ENCODE assay signal across 3 cellular contexts in the genomic region with DNA sequence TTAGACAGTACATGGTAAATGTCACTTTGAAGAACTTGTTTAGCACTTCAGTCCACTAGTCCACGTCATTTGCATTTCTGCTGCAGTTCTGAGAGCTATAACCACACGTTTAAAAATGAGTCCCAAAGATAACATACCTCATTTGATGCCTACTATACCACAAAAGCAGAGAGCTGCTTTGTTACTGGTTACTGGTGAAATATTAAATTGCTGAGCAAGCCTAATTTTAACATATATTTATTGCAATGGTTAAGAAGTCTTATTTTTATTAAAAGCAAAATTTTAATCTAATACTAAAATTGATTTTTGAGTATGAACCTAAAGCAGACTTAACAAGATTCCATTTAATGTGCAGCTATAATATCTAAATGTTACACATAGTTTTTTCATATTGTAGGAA.
A peak's percentile ranks its signal among the peaks of the same experiment; 100 is the strongest.
TF ChIP-seq lines count a peak whose summit lies in the region.

No MANE protein-coding gene starts in this region.

TF ChIP-seq in HepG2, 621 proteins besides CTCF, POLR2A, EP300 and RAD21:
- peak; percentile 58 for TF ChIP-seq MAFF (IDR thresholded peaks at IDR 0.05; ENCODE audit: low read depth, low read length)
- TF ChIP-seq MAFK (conservative IDR thresholded peaks at IDR 0.05 in 1 of 2, IDR thresholded peaks at IDR 0.05 in 1 of 2; ENCODE audit: low read length in 2 of 2), result peak; percentile 45 to 72
- TF ChIP-seq RELA (CRISPR knock-in tag; IDR thresholded peaks at IDR 0.05), result no peak
TF ChIP-seq in HepG2: peak in this region for 2.

TF ChIP-seq in A549, 52 proteins besides CTCF, POLR2A, EP300 and RAD21:
- TF ChIP-seq, protein P1, sequence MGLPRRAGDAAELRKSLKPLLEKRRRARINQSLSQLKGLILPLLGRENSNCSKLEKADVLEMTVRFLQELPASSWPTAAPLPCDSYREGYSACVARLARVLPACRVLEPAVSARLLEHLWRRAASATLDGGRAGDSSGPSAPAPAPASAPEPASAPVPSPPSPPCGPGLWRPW (IDR thresholded peaks at IDR 0.05), result no peak
- TF ChIP-seq FOSB (CRISPR knock-in tag; IDR thresholded peaks at IDR 0.05) (no peak), HOXA7 (CRISPR knock-in tag; IDR thresholded peaks at IDR 0.05) (no peak), MAFK (IDR thresholded peaks at IDR 0.05; ENCODE audit: partially characterized antibody) (peak; percentile 33)
- TF ChIP-seq, protein P2, sequence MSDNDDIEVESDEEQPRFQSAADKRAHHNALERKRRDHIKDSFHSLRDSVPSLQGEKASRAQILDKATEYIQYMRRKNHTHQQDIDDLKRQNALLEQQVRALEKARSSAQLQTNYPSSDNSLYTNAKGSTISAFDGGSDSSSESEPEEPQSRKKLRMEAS (IDR thresholded peaks at IDR 0.05), result no peak
- TF ChIP-seq, protein P3, sequence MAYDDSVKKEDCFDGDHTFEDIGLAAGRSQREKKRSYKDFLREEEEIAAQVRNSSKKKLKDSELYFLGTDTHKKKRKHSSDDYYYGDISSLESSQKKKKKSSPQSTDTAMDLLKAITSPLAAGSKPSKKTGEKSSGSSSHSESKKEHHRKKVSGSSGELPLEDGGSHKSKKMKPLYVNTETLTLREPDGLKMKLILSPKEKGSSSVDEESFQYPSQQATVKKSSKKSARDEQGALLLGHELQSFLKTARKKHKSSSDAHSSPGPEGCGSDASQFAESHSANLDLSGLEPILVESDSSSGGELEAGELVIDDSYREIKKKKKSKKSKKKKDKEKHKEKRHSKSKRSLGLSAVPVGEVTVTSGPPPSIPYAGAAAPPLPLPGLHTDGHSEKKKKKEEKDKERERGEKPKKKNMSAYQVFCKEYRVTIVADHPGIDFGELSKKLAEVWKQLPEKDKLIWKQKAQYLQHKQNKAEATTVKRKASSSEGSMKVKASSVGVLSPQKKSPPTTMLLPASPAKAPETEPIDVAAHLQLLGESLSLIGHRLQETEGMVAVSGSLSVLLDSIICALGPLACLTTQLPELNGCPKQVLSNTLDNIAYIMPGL (CRISPR knock-in tag; IDR thresholded peaks at IDR 0.05; ENCODE audit: borderline replicate concordance), result no peak

TF ChIP-seq in IMR-90, 13 proteins besides CTCF, POLR2A, EP300 and RAD21:
- TF ChIP-seq SMC3 (IDR thresholded peaks at IDR 0.05; ENCODE audit: low read depth, low read length), result no peak
- peak; percentile 52; the same call in 1 of the 2 replicates for TF ChIP-seq MAFK (IDR thresholded peaks at IDR 0.05; ENCODE audit: low read depth, low read length)
- no peak for TF ChIP-seq NFE2L2 (IDR thresholded peaks at IDR 0.05; ENCODE audit: low read depth, low read length)
